8 cellular contexts compared by ENCODE assay signal in genomic region chr14:49585803-49586672, GRCh38. TPM values are rescaled to one million over a fixed set of nuclear protein-coding genes. Genes with fewer than 3 reads are reported as not detected.
DNase-seq lines count a peak whose midpoint lies in the region; ATAC-seq and TF ChIP-seq lines count a peak whose summit lies in the region.

TSS of gene RPS29 (minus strand) at chr14:49586380. CDS start at chr14:49586346, 34 bp downstream.

- no peak for TF ChIP-seq CTCF in AG09319 (IDR thresholded peaks at IDR 0.05; ENCODE audit: low read depth, low read length)

- ATAC-seq in GM19043 (IDR thresholded peaks at IDR 0.05; ENCODE audit: low read depth, unreplicated experiment) (peak; percentile 92), HG03378 (IDR thresholded peaks at IDR 0.05; ENCODE audit: unreplicated experiment) (peak; percentile 92)

- DNase-seq in AG09319 (ENCODE audit: extremely low read depth, low read depth) (peak; percentile 99), NCI-H460 (ENCODE audit: extremely low read depth, low read depth) (peak; percentile 100), cerebellar nuclear complex (lab: John Stamatoyannopoulos, UW) (peak; percentile 66 to 85), islet precursor cell (peak; percentile 99)
- peak; percentile 100 for DNase-seq in activated CD4-positive, CD25-positive, alpha-beta regulatory T cell treated with anti-CD3 and anti-CD28 coated beads, Interleukin-2, amount 50 U/mL, for 72 hours
- peak; percentile 95 to 99 (median 98) for DNase-seq in stimulated activated CD4-positive, alpha-beta T cell treated with anti-CD3 and anti-CD28 coated beads, Interleukin-12 subunit alpha, Interleukin-12 subunit beta, amount 100 ng/mL, for 48 hours (ENCODE audit: low read depth in 2 of 3, low spot score in 1 of 3)

RNA-seq across cellular contexts. Expression of gene RPS29, which starts in this region (rescaled TPM):
- 4,587 and 5,130 TPM in 2 replicates for total RNA-seq in NCI-H460 (2014; rRNA removed; shearing (Covaris generic))
- 89.6 and 4,369 TPM in 2 replicates for polyA plus RNA-seq in NCI-H460 (2014; cell fraction: nucleus; rRNA removed)

Comparison
In these comparisons a context has a peak if more than half of its experiments do, and no peak if none do; other contexts are left out.
1. Peak in every context shown above with its lines: DNase-seq and ATAC-seq.